In the genomic region with DNA sequence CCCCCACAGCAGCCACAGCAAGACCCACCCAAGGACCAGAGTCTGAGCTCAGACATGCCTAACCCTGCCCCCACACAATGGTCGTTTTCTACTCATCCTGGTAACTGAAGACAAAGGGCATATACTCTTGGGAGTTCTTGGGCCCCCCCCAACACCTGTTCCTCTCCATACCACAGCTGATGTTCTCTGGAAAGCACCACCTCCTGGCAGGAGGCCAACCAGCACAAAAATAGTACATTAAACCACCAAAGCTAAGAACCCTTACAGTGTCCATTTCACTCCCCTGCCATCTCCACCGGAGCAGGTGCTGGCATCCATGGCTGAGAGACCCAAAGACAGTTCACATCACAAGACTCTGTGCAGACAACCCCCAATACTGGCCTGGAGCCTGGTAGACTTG, we compare ENCODE assay signal across 17 cellular contexts.
A peak's percentile ranks its signal among the peaks of the same experiment; 100 is the strongest.
DNase-seq lines count a peak whose midpoint lies in the region; ATAC-seq and TF ChIP-seq lines count a peak whose summit lies in the region.
"Had no signal": no experiment of that assay in that cellular context is flagged by ENCODE, and none has a peak within 500 bp of the region (broad histone marks: within the 10 kb centered on the region; RNA-seq: fewer than 3 reads in every experiment).

No MANE protein-coding gene starts in this region.

- H3K9me3 Mint-ChIP-seq in CD14-positive monocyte, result peaks cover 0 to 5% (median 3%) of the 10 kb centered on the region in 7 donors

- ATAC-seq in GM18511 (IDR thresholded peaks at IDR 0.05; ENCODE audit: unreplicated experiment), result peak; percentile 45
- ATAC-seq: heart right ventricle had no signal

- no peaks in the 10 kb centered on the region for H3K36me3 Mint-ChIP-seq in CD14-positive monocyte
- H3K36me3 Mint-ChIP-seq: IgD-negative memory B cell had no signal

- H3K9me3 ChIP-seq in BLaER1 treated with 17β-estradiol and CSF1 and Interleukin-3, amounts not matched to agents 10 nM and 100 nM (replicated peaks in 1 of 11), result peaks cover 0 to 15% (median 9%) of the 10 kb centered on the region in 11 experiments; a peak in 12 of 22 replicates
- no peaks in the 10 kb centered on the region for H3K9me3 ChIP-seq in Peyer's patch
- H3K9me3 ChIP-seq: heart right ventricle, sigmoid colon, testis had no signal

- H3K4me1 Mint-ChIP-seq in CD14-positive monocyte, result no peaks in the 10 kb centered on the region

- peaks cover 1 to 5% (median 2%) of the 10 kb centered on the region in 3 donors for H3K27me3 Mint-ChIP-seq in CD14-positive monocyte (ENCODE audit: low read depth in 3 of 3)

- no peaks in the 10 kb centered on the region for H3K27me3 ChIP-seq in BLaER1 treated with 17β-estradiol and CSF1 and Interleukin-3, amounts not matched to agents 10 nM and 100 nM
- H3K27me3 ChIP-seq in Peyer's patch, result no peaks in the 10 kb centered on the region
- H3K27me3 ChIP-seq: sigmoid colon, testis had no signal

- TF ChIP-seq POLR2A in Peyer's patch (IDR thresholded peaks at IDR 0.05), result no peak

- no peaks in the 10 kb centered on the region for H4K20me1 ChIP-seq in BLaER1 treated with 17β-estradiol and CSF1 and Interleukin-3, amounts not matched to agents 10 nM and 100 nM

- H3K27ac ChIP-seq in BLaER1 treated with 17β-estradiol and CSF1 and Interleukin-3, amounts not matched to agents 10 nM and 100 nM, result no peak overlapping the region; a peak in 2 of 22 replicates
- H3K27ac ChIP-seq in Peyer's patch, result no peak overlapping the region
- H3K27ac ChIP-seq: heart right ventricle, sigmoid colon, testis had no signal

- peaks cover 0 to 17% (median 12%) of the 10 kb centered on the region in 10 experiments; a peak in 15 of 20 replicates for H3K4me1 ChIP-seq in BLaER1 treated with 17β-estradiol and CSF1 and Interleukin-3, amounts not matched to agents 10 nM and 100 nM
- H3K4me1 ChIP-seq in Peyer's patch, result no peaks in the 10 kb centered on the region
- H3K4me1 ChIP-seq: heart right ventricle, sigmoid colon, testis had no signal

- TF ChIP-seq CTCF in Peyer's patch (IDR thresholded peaks at IDR 0.05), result no peak
- no peak for TF ChIP-seq CTCF in CD14-positive monocyte (IDR thresholded peaks at IDR 0.05)

- H3K4me2 ChIP-seq in BLaER1 treated with 17β-estradiol and CSF1 and Interleukin-3, amounts not matched to agents 10 nM and 100 nM, result peak overlapping the region in 9 of 11 experiments; percentile 13 to 69 (median 59); a peak in 17 of 22 replicates

- H3K27ac Mint-ChIP-seq in CD14-positive monocyte, result peak overlapping the region in 1 of 7 donors; percentile 29

- no peak overlapping the region for H3K9ac ChIP-seq in BLaER1 treated with 17β-estradiol and CSF1 and Interleukin-3, amounts not matched to agents 10 nM and 100 nM

- peak overlapping the region in 1 of 10 experiments; percentile 31; a peak in 1 of 20 replicates for H3K4me3 ChIP-seq in BLaER1 treated with 17β-estradiol and CSF1 and Interleukin-3, amounts not matched to agents 10 nM and 100 nM
- H3K4me3 ChIP-seq in Peyer's patch, result no peak overlapping the region
- H3K4me3 ChIP-seq: heart right ventricle, sigmoid colon, testis had no signal

- peak; percentile 78 for DNase-seq in NCI-H1436 treated with DMSO at 0.1 percent for 48 hours (lab: John Stamatoyannopoulos, UW)
- peak in 2 of 3 donors; percentile 61 to 62 for DNase-seq in Peyer's patch
- no peak for DNase-seq in activated CD4-positive, alpha-beta T cell treated with anti-CD3 and anti-CD28 coated beads for 4 hours
- DNase-seq in SK-N-DZ (ENCODE audit: low spot score), result no peak
- no peak for DNase-seq in H4 (ENCODE audit: low spot score)
- no peak for DNase-seq in CD14-positive monocyte (ENCODE audit: low spot score)
- DNase-seq: activated T-cell treated with anti-CD3 and anti-CD28 coated beads, Interleukin-2, amount 50 U/mL, for 1 hour; heart right ventricle; kidney; nucleus accumbens; sigmoid colon; stimulated activated CD4-positive, alpha-beta T cell treated with anti-CD3 and anti-CD28 coated beads, Interleukin-4, amount 100 ng/mL, for 1 hour; stimulated activated CD8-positive, alpha-beta memory T cell treated with anti-CD3 and anti-CD28 coated beads, Interleukin-4, amount 100 ng/mL, for 48 hours; testis had no signal

- H3K4me3 Mint-ChIP-seq in CD14-positive monocyte, result no peak overlapping the region
- H3K4me3 Mint-ChIP-seq: IgD-negative memory B cell had no signal

- intact Hi-C loops in CD14-positive monocyte (cut with micrococcal nuclease), result no loop called here

- H3K36me3 ChIP-seq in BLaER1 treated with 17β-estradiol and CSF1 and Interleukin-3, amounts not matched to agents 10 nM and 100 nM, result no peaks in the 10 kb centered on the region
- H3K36me3 ChIP-seq in Peyer's patch, result no peaks in the 10 kb centered on the region
- H3K36me3 ChIP-seq: heart right ventricle, sigmoid colon had no signal

Comparison
In these comparisons a context has a peak if more than half of its experiments do, and no peak if none do; other contexts are left out.
1. DNase-seq: peak in NCI-H1436 treated with DMSO at 0.1 percent for 48 hours (single experiment) and Peyer's patch (2 of 3); none in activated CD4-positive, alpha-beta T cell treated with anti-CD3 and anti-CD28 coated beads for 4 hours (0 of 2), SK-N-DZ (single experiment), H4 (single experiment) and CD14-positive monocyte (single experiment).